24 cellular contexts compared by ENCODE assay signal in genomic region chr10:100024741-100025140, GRCh38. TPM values are rescaled to one million over a fixed set of nuclear protein-coding genes. Genes with fewer than 3 reads are reported as not detected.
"Had no signal": no experiment of that assay in that cellular context is flagged by ENCODE, and none has a peak within 500 bp of the region (broad histone marks: within the 10 kb centered on the region; RNA-seq: fewer than 3 reads in every experiment).

No MANE protein-coding gene starts in this region.

- H3K4me3 Mint-ChIP-seq: activated CD4-positive, alpha-beta memory T cell treated with anti-CD3 and anti-CD28 coated beads, Interleukin-2, amount 10 ng/mL, durations not matched to agents 7 days and 5 days; activated naive CD4-positive, alpha-beta T cell treated with anti-CD3 and anti-CD28 coated beads for 36 hours; activated naive CD8-positive, alpha-beta T cell treated with anti-CD3 and anti-CD28 coated beads, Interleukin-2, amount 10 ng/mL, durations not matched to agents 7 days and 5 days; activated T-cell treated with anti-CD3 and anti-CD28 coated beads, Interleukin-2, amount 50 U/mL, for 72 hours; central memory CD8-positive, alpha-beta T cell; stimulated activated memory B cell treated with anti-CD40 and anti-IgM and Interleukin-4, amounts not matched to agents 10 μg/mL and 1 μg/mL and 100 μg/mL, for 72 hours had no signal

- FAIRE-seq: colon, urothelium cell line had no signal

- H3K27me3 ChIP-seq: breast epithelium, gastrocnemius medialis, sigmoid colon, stomach, suprapubic skin, tibial nerve had no signal

- H3K4me1 ChIP-seq: breast epithelium, esophagus muscularis mucosa, gastrocnemius medialis, sigmoid colon, suprapubic skin, tibial nerve had no signal

- H3K4me2 ChIP-seq: smooth muscle cell had no signal

- H3K9me3 ChIP-seq: suprapubic skin had no signal

- H3K9me3 Mint-ChIP-seq: central memory CD8-positive, alpha-beta T cell had no signal

- H3K27me3 Mint-ChIP-seq: central memory CD8-positive, alpha-beta T cell; stimulated activated memory B cell treated with anti-CD40 and anti-IgM and Interleukin-4, amounts not matched to agents 10 μg/mL and 1 μg/mL and 100 μg/mL, for 72 hours had no signal

- DNase-seq: activated CD4-positive, alpha-beta memory T cell treated with anti-CD3 and anti-CD28 coated beads, Interleukin-2, amount 10 ng/mL, durations not matched to agents 7 days and 5 days; activated CD4-positive, alpha-beta T cell treated with anti-CD3 and anti-CD28 coated beads for 48 hours; activated effector memory CD4-positive, alpha-beta T cell treated with Interleukin-2 at 50 U/mL for 16 hours; activated naive CD4-positive, alpha-beta T cell treated with anti-CD3 and anti-CD28 coated beads for 36 hours; activated naive CD8-positive, alpha-beta T cell treated with anti-CD3 and anti-CD28 coated beads, Interleukin-2, amount 10 ng/mL, durations not matched to agents 7 days and 5 days; activated T-cell treated with anti-CD3 and anti-CD28 coated beads, Interleukin-2, amount 50 U/mL, for 72 hours; amniotic stem cell; gastrocnemius medialis; head of caudate nucleus; hypothalamus; occipital lobe; sigmoid colon; stimulated activated CD4-positive, alpha-beta T cell treated with anti-CD3 and anti-CD28 coated beads, Interleukin-15, amount 100 ng/mL, for 24 hours; stomach had no signal

- H3K27ac ChIP-seq: breast epithelium, esophagus muscularis mucosa, gastrocnemius medialis, sigmoid colon, stomach, suprapubic skin, tibial nerve had no signal

- H3K27ac Mint-ChIP-seq: activated CD4-positive, alpha-beta memory T cell treated with anti-CD3 and anti-CD28 coated beads, Interleukin-2, amount 10 ng/mL, durations not matched to agents 7 days and 5 days; activated naive CD4-positive, alpha-beta T cell treated with anti-CD3 and anti-CD28 coated beads for 36 hours; activated naive CD8-positive, alpha-beta T cell treated with anti-CD3 and anti-CD28 coated beads, Interleukin-2, amount 10 ng/mL, durations not matched to agents 7 days and 5 days; activated T-cell treated with anti-CD3 and anti-CD28 coated beads, Interleukin-2, amount 50 U/mL, for 72 hours; stimulated activated memory B cell treated with anti-CD40 and anti-IgM and Interleukin-4, amounts not matched to agents 10 μg/mL and 1 μg/mL and 100 μg/mL, for 72 hours had no signal

- ATAC-seq: activated T-cell treated with anti-CD3 and anti-CD28 coated beads, Interleukin-2, amount 50 U/mL, for 72 hours; gastrocnemius medialis; stimulated activated memory B cell treated with anti-CD40 and anti-IgM and Interleukin-4, amounts not matched to agents 10 μg/mL and 1 μg/mL and 100 μg/mL, for 72 hours had no signal

- H3K36me3 ChIP-seq: breast epithelium, esophagus muscularis mucosa, gastrocnemius medialis, sigmoid colon, stomach, suprapubic skin, tibial nerve had no signal

- H3K36me3 Mint-ChIP-seq: activated naive CD8-positive, alpha-beta T cell treated with anti-CD3 and anti-CD28 coated beads, Interleukin-2, amount 10 ng/mL, durations not matched to agents 7 days and 5 days had no signal

- H3K4me3 ChIP-seq: breast epithelium, esophagus muscularis mucosa, gastrocnemius medialis, sigmoid colon, smooth muscle cell, stomach, suprapubic skin, tibial nerve had no signal

RNA-seq across cellular contexts. Expression of gene CPN1, which starts 56.9 kb away (rescaled TPM):
- total RNA-seq: activated CD4-positive, alpha-beta memory T cell treated with anti-CD3 and anti-CD28 coated beads, Interleukin-2, amount 10 ng/mL, durations not matched to agents 7 days and 5 days; activated naive CD4-positive, alpha-beta T cell treated with anti-CD3 and anti-CD28 coated beads for 36 hours; activated naive CD8-positive, alpha-beta T cell treated with anti-CD3 and anti-CD28 coated beads, Interleukin-2, amount 10 ng/mL, durations not matched to agents 7 days and 5 days; activated T-cell treated with anti-CD3 and anti-CD28 coated beads, Interleukin-2, amount 50 U/mL, for 72 hours; breast epithelium; esophagus muscularis mucosa; occipital lobe; posterior vena cava; sigmoid colon; smooth muscle cell; stomach; suprapubic skin; tibial nerve had no signal
